In genomic region chr10:11560076-11560709, GRCh38 we compare ENCODE assay signal across 1 cellular context.
TF ChIP-seq lines count a peak whose summit lies in the region.

No MANE protein-coding gene starts in this region.

TF ChIP-seq in WTC11, 78 proteins besides CTCF, POLR2A, EP300 and RAD21 (continued from another document):
- TF ChIP-seq IRF2 (CRISPR knock-in tag; IDR thresholded peaks at IDR 0.05; ENCODE audit: borderline replicate concordance, low read depth) (no peak), NR2C2 (CRISPR knock-in tag; IDR thresholded peaks at IDR 0.05) (no peak)
- TF ChIP-seq, protein P1, sequence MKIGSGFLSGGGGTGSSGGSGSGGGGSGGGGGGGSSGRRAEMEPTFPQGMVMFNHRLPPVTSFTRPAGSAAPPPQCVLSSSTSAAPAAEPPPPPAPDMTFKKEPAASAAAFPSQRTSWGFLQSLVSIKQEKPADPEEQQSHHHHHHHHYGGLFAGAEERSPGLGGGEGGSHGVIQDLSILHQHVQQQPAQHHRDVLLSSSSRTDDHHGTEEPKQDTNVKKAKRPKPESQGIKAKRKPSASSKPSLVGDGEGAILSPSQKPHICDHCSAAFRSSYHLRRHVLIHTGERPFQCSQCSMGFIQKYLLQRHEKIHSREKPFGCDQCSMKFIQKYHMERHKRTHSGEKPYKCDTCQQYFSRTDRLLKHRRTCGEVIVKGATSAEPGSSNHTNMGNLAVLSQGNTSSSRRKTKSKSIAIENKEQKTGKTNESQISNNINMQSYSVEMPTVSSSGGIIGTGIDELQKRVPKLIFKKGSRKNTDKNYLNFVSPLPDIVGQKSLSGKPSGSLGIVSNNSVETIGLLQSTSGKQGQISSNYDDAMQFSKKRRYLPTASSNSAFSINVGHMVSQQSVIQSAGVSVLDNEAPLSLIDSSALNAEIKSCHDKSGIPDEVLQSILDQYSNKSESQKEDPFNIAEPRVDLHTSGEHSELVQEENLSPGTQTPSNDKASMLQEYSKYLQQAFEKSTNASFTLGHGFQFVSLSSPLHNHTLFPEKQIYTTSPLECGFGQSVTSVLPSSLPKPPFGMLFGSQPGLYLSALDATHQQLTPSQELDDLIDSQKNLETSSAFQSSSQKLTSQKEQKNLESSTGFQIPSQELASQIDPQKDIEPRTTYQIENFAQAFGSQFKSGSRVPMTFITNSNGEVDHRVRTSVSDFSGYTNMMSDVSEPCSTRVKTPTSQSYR (CRISPR knock-in tag; IDR thresholded peaks at IDR 0.05): no peak
